In genomic region chr19:35745328-35746086, GRCh38 we compare ENCODE assay signal across 8 cellular contexts. TPM values are rescaled to one million over a fixed set of nuclear protein-coding genes. Genes with fewer than 3 reads are reported as not detected.
DNase-seq lines count a peak whose midpoint lies in the region; FAIRE-seq and TF ChIP-seq lines count a peak whose summit lies in the region.

TSS of gene PSENEN (plus strand) at chr19:35745651. CDS start at chr19:35745931, 280 bp downstream.
TSS of gene U2AF1L4 (minus strand) at chr19:35745418. CDS start at chr19:35745391, 27 bp downstream.

- no peaks in the 10 kb centered on the region for H3K27me3 ChIP-seq in neural progenitor cell
- no peaks in the 10 kb centered on the region for H3K27me3 ChIP-seq in stomach smooth muscle (ENCODE audit: control insufficient read depth in 1 of 2, insufficient read depth in 2 of 2, low read length in 2 of 2)

- H3K4me1 Mint-ChIP-seq in neural progenitor cell: peaks cover 47% of the 10 kb centered on the region

- FAIRE-seq in G401.6 (lab: Jason Lieb, UNC): peak; percentile 98

- H3K79me2 ChIP-seq in neural progenitor cell (ENCODE audit: low read depth): peaks cover 13% of the 10 kb centered on the region

- H3K9me3 ChIP-seq in neural progenitor cell (ENCODE audit: low read depth): no peaks in the 10 kb centered on the region
- no peaks in the 10 kb centered on the region for H3K9me3 ChIP-seq in stomach smooth muscle (ENCODE audit: control insufficient read depth in 2 of 2, low read length in 2 of 2)

- no peaks in the 10 kb centered on the region for H4K20me1 ChIP-seq in neural progenitor cell (ENCODE audit: low read depth)

- peak within 1 kb of the TSS; percentile 94 for H3K27ac Mint-ChIP-seq in neural progenitor cell

- peaks cover 5% of the 10 kb centered on the region for H3K4me1 ChIP-seq in neural progenitor cell
- peaks cover 53% of the 10 kb centered on the region for H3K4me1 ChIP-seq in stomach smooth muscle (ENCODE audit: control insufficient read depth, insufficient read depth, low read length)

- peak within 1 kb of the TSS; percentile 81 for H2AFZ ChIP-seq in neural progenitor cell (replicated peaks)

- H3K27me3 Mint-ChIP-seq in neural progenitor cell (ENCODE audit: insufficient read depth, low read depth): peaks cover 12% of the 10 kb centered on the region

- H3K4me2 ChIP-seq in neural progenitor cell: peak within 1 kb of the TSS; percentile 88

- DNase-seq in HFF-Myc (ENCODE audit: extremely low read depth, low read depth) (peak; percentile 98), NB4 (ENCODE audit: low read depth) (peak; percentile 96), SK-N-DZ (ENCODE audit: low spot score) (peak; percentile 98), foreskin melanocyte (peak; percentile 99), neural progenitor cell (ENCODE audit: low spot score) (peak; percentile 100)
- peak; percentile 96 for DNase-seq in activated naive CD4-positive, alpha-beta T cell treated with Interleukin-2 at 50 U/mL for 16 hours

- H3K36me3 ChIP-seq in neural progenitor cell (no peaks in the 10 kb centered on the region), stomach smooth muscle (ENCODE audit: control insufficient read depth in 2 of 2, insufficient read depth in 2 of 2, low read length in 2 of 2) (peaks cover 7 to 8% of the 10 kb centered on the region in 2 donors)

- no peak for TF ChIP-seq POLR2A in NB4 (IDR thresholded peaks at IDR 0.05; ENCODE audit: extremely low read depth, insufficient read length)

- peaks cover 3% of the 10 kb centered on the region for H3K36me3 Mint-ChIP-seq in neural progenitor cell

- peak within 1 kb of the TSS; percentile 96 for H3K4me3 ChIP-seq in HFF-Myc (replicated peaks; ENCODE audit: low read depth, low read length)
- peak within 1 kb of the TSS; percentile 86 for H3K4me3 ChIP-seq in NB4 (ENCODE audit: low read depth, low read length)
- H3K4me3 ChIP-seq in neural progenitor cell: peak within 1 kb of the TSS; percentile 87
- peak within 1 kb of the TSS; percentile 85 to 94 for H3K4me3 ChIP-seq in stomach smooth muscle (ENCODE audit: low read length in 2 of 2)

- peak within 1 kb of the TSS; percentile 96 for H3K4me3 Mint-ChIP-seq in neural progenitor cell

- TF ChIP-seq CTCF in HFF-Myc (IDR thresholded peaks at IDR 0.05; ENCODE audit: low read depth, low read length, missing control alignments) (no peak), NB4 (IDR thresholded peaks at IDR 0.05; ENCODE audit: low read depth, low read length) (no peak), neural progenitor cell (IDR thresholded peaks at IDR 0.05) (no peak)

- H3K9me3 Mint-ChIP-seq in neural progenitor cell: no peaks in the 10 kb centered on the region

- peak within 1 kb of the TSS; percentile 96 for H3K27ac ChIP-seq in neural progenitor cell
- H3K27ac ChIP-seq in stomach smooth muscle (ENCODE audit: low read length): peak within 1 kb of the TSS; percentile 100

- H3K9ac ChIP-seq in neural progenitor cell (peak within 1 kb of the TSS; percentile 73), stomach smooth muscle (ENCODE audit: low read length in 2 of 2) (peak within 1 kb of the TSS; percentile 97 to 99)

- peaks cover 35% of the 10 kb centered on the region for H3F3A ChIP-seq in neural progenitor cell (ENCODE audit: low read depth)

RNA-seq across cellular contexts. Expression of gene PSENEN, which starts in this region (rescaled TPM):
- polyA plus RNA-seq in SK-N-DZ (2014; cell fraction: cytosol; rRNA removed): 28.7 and 40.4 TPM in 2 replicates
- polyA plus RNA-seq in SK-N-DZ (2014; cell fraction: nucleus; rRNA removed): 22.9 and 29.9 TPM in 2 replicates
- total RNA-seq in neural progenitor cell (ENCODE audit: low replicate concordance): 10.9 and 29.6 TPM in 2 replicates

RNA-seq across cellular contexts. Expression of gene U2AF1L4, which starts in this region (rescaled TPM):
- polyA plus RNA-seq in SK-N-DZ (2014; cell fraction: cytosol; rRNA removed): 8.7 and 9.0 TPM in 2 replicates
- polyA plus RNA-seq in SK-N-DZ (2014; cell fraction: nucleus; rRNA removed): 28.2 and 29.5 TPM in 2 replicates
- 17.2 and 27.9 TPM in 2 replicates for total RNA-seq in neural progenitor cell (ENCODE audit: low replicate concordance)

Comparison
In these comparisons a context has a peak if more than half of its experiments do, and no peak if none do; other contexts are left out.
1. Peak in every context shown above with its lines: DNase-seq, H3K4me3 ChIP-seq and H3K27ac ChIP-seq.